1 cellular context compared by ENCODE assay signal in the genomic region with DNA sequence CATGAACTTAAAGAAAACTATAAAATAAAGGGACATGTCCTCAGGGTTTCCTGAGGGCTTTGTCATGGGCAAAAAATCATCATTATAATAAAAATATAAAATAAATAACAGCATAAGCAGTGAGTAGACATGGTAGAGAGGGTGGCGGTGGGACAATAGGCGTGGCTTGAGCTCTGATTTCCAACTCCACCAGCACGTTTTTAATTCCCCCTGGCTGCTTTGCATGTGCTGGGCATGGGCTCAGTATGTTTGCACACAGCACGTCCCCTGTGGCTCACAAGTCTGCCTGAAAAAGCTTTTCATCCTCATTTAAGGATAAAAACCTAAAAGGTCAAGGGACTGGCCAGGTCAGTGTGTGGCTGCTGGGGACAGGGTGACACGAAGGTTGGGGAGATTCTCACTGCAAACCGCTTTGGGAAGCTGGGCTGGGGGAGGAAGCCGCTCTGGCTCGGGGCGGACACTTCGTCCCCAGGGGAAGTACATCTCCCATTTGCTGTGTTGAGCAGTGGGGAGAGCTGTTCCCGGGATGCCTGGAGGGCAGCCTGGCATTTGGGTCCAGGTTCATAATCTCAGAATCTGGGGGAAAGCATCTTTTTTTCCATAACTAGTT.
TF ChIP-seq lines count a peak whose summit lies in the region.

No MANE protein-coding gene starts in this region.

TF ChIP-seq in GM23338, 12 proteins besides CTCF, POLR2A, EP300 and RAD21 (continued from another document):
- TF ChIP-seq, protein P1, sequence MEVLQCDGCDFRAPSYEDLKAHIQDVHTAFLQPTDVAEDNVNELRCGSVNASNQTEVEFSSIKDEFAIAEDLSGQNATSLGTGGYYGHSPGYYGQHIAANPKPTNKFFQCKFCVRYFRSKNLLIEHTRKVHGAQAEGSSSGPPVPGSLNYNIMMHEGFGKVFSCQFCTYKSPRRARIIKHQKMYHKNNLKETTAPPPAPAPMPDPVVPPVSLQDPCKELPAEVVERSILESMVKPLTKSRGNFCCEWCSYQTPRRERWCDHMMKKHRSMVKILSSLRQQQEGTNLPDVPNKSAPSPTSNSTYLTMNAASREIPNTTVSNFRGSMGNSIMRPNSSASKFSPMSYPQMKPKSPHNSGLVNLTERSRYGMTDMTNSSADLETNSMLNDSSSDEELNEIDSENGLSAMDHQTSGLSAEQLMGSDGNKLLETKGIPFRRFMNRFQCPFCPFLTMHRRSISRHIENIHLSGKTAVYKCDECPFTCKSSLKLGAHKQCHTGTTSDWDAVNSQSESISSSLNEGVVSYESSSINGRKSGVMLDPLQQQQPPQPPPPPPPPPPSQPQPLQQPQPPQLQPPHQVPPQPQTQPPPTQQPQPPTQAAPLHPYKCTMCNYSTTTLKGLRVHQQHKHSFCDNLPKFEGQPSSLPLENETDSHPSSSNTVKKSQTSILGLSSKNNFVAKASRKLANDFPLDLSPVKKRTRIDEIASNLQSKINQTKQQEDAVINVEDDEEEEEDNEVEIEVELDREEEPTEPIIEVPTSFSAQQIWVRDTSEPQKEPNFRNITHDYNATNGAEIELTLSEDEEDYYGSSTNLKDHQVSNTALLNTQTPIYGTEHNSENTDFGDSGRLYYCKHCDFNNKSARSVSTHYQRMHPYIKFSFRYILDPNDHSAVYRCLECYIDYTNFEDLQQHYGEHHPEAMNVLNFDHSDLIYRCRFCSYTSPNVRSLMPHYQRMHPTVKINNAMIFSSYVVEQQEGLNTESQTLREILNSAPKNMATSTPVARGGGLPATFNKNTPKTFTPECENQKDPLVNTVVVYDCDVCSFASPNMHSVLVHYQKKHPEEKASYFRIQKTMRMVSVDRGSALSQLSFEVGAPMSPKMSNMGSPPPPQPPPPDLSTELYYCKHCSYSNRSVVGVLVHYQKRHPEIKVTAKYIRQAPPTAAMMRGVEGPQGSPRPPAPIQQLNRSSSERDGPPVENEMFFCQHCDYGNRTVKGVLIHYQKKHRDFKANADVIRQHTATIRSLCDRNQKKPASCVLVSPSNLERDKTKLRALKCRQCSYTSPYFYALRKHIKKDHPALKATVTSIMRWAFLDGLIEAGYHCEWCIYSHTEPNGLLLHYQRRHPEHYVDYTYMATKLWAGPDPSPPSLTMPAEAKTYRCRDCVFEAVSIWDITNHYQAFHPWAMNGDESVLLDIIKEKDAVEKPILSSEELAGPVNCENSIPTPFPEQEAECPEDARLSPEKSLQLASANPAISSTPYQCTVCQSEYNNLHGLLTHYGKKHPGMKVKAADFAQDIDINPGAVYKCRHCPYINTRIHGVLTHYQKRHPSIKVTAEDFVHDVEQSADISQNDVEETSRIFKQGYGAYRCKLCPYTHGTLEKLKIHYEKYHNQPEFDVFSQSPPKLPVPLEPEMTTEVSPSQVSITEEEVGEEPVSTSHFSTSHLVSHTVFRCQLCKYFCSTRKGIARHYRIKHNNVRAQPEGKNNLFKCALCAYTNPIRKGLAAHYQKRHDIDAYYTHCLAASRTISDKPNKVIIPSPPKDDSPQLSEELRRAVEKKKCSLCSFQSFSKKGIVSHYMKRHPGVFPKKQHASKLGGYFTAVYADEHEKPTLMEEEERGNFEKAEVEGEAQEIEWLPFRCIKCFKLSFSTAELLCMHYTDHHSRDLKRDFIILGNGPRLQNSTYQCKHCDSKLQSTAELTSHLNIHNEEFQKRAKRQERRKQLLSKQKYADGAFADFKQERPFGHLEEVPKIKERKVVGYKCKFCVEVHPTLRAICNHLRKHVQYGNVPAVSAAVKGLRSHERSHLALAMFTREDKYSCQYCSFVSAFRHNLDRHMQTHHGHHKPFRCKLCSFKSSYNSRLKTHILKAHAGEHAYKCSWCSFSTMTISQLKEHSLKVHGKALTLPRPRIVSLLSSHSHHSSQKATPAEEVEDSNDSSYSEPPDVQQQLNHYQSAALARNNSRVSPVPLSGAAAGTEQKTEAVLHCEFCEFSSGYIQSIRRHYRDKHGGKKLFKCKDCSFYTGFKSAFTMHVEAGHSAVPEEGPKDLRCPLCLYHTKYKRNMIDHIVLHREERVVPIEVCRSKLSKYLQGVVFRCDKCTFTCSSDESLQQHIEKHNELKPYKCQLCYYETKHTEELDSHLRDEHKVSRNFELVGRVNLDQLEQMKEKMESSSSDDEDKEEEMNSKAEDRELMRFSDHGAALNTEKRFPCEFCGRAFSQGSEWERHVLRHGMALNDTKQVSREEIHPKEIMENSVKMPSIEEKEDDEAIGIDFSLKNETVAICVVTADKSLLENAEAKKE (CRISPR knock-in tag; IDR thresholded peaks at IDR 0.05): no peak
- TF ChIP-seq REST (IDR thresholded peaks at IDR 0.05; ENCODE audit: unreplicated experiment) (no peak), POLR2AphosphoS5 (IDR thresholded peaks at IDR 0.05; ENCODE audit: low read depth) (no peak), EZH2 (IDR thresholded peaks at IDR 0.05; ENCODE audit: low read depth, unreplicated experiment) (no peak), EZH2phosphoT487 (IDR thresholded peaks at IDR 0.05; ENCODE audit: unreplicated experiment) (no peak), ZNF114 (CRISPR knock-in tag; IDR thresholded peaks at IDR 0.05) (no peak), STAT1 (IDR thresholded peaks at IDR 0.05; ENCODE audit: unreplicated experiment) (no peak), NANOG (IDR thresholded peaks at IDR 0.05; ENCODE audit: borderline replicate concordance) (no peak), CREB1 (CRISPR knock-in tag; IDR thresholded peaks at IDR 0.05; ENCODE audit: low read depth) (no peak), JUNB (IDR thresholded peaks at IDR 0.05; ENCODE audit: unreplicated experiment) (no peak)
